ENCODE assay signal across 7 cellular contexts in genomic region chr2:101239760-101240118, GRCh38. TPM values are rescaled to one million over a fixed set of nuclear protein-coding genes. Genes with fewer than 3 reads are reported as not detected.
A peak's percentile ranks its signal among the peaks of the same experiment; 100 is the strongest.
DNase-seq lines count a peak whose midpoint lies in the region; ATAC-seq and TF ChIP-seq lines count a peak whose summit lies in the region.
"Not testable (repeated sequence)": the region's sequence is repeated elsewhere in the genome, so short reads cannot be mapped to it uniquely, and the experiment has no call there.

No MANE protein-coding gene starts in this region.

- intact Hi-C loops in Calu3 (cut with micrococcal nuclease; ENCODE audit: unreplicated experiment), result loop anchor here (1.0 kb wide), 1 partner anchor 13 kb away; the partner anchor contains the start of gene CNOT11
- intact Hi-C loops in right lobe of liver (cut with DNase I), result not testable (repeated sequence)

- TF ChIP-seq CTCF in Calu3 (IDR thresholded peaks at IDR 0.05; ENCODE audit: unreplicated experiment); Peyer's patch (IDR thresholded peaks at IDR 0.05); hepatocyte (IDR thresholded peaks at IDR 0.05; ENCODE audit: poor library complexity); right lobe of liver (IDR thresholded peaks at IDR 0.05): not testable (repeated sequence)

- not testable (repeated sequence) for H3K9me3 ChIP-seq in Peyer's patch; duodenal mucosa (ENCODE audit: control insufficient read depth in 1 of 2, low read length in 2 of 2); hepatocyte (ENCODE audit: low read depth); right lobe of liver; muscle layer of duodenum (ENCODE audit: control insufficient read depth in 1 of 2, low read length in 2 of 2)

- peak overlapping the region; percentile 61 for H3K4me2 ChIP-seq in hepatocyte

- not testable (repeated sequence) for DNase-seq in Calu3; Peyer's patch; hepatocyte (ENCODE audit: low spot score); right lobe of liver; stimulated activated effector memory CD8-positive, alpha-beta T cell treated with anti-CD3 and anti-CD28 coated beads, Interleukin-12 subunit alpha, Interleukin-12 subunit beta, amount 100 ng/mL, for 72 hours (ENCODE audit: low spot score in 2 of 2)

- peak overlapping the region; percentile 11 for H2AFZ ChIP-seq in hepatocyte

- peak overlapping the region; percentile 96 for H3K27ac Mint-ChIP-seq in Calu3 (ENCODE audit: unreplicated experiment)
- peak overlapping the region; percentile 44 for H3K27ac Mint-ChIP-seq in stimulated activated effector memory CD8-positive, alpha-beta T cell treated with anti-CD3 and anti-CD28 coated beads, Interleukin-12 subunit alpha, Interleukin-12 subunit beta, amount 100 ng/mL, for 72 hours

- TF ChIP-seq POLR2A in Peyer's patch (IDR thresholded peaks at IDR 0.05); right lobe of liver (IDR thresholded peaks at IDR 0.05): not testable (repeated sequence)

- CTCF ChIA-PET in Calu3 (lab: Charles Lee), result interaction anchor here (0.5 to 2.6 kb wide), 6 partner anchors 10 to 590 kb away, joined by 3 to 15 read pairs (median 4); no protein-coding TSS in a partner anchor

- not testable (repeated sequence) for H3K27me3 Mint-ChIP-seq in Calu3 (ENCODE audit: unreplicated experiment)

- H3K4me1 Mint-ChIP-seq in Calu3 (ENCODE audit: low read depth, unreplicated experiment), result peaks cover 79% of the 10 kb centered on the region
- H3K4me1 Mint-ChIP-seq in stimulated activated effector memory CD8-positive, alpha-beta T cell treated with anti-CD3 and anti-CD28 coated beads, Interleukin-12 subunit alpha, Interleukin-12 subunit beta, amount 100 ng/mL, for 72 hours, result not testable (repeated sequence)

- 50% methylated on average over 2 of the region's 2 CpGs for WGBS in hepatocyte (ENCODE audit: low lambda C conversion rate, missing lambda C conversion rate)
- 20% methylated on average over 2 of the region's 2 CpGs for WGBS in right lobe of liver (ENCODE audit: insufficient coverage, low coverage, low lambda C conversion rate, missing lambda C conversion rate)

- peak overlapping the region; percentile 53 for H3K4me3 Mint-ChIP-seq in Calu3 (ENCODE audit: low read depth, unreplicated experiment)
- not testable (repeated sequence) for H3K4me3 Mint-ChIP-seq in stimulated activated effector memory CD8-positive, alpha-beta T cell treated with anti-CD3 and anti-CD28 coated beads, Interleukin-12 subunit alpha, Interleukin-12 subunit beta, amount 100 ng/mL, for 72 hours

- not testable (repeated sequence) for H3K9me2 ChIP-seq in hepatocyte (replicated peaks; ENCODE audit: insufficient read depth)

- not testable (repeated sequence) for BruUV-seq in Calu3 (replicated peaks; lab: Mats Ljungman, UMichigan)

- H3K4me1 ChIP-seq in Peyer's patch, result peaks cover 0 to 10% (median 0%) of the 10 kb centered on the region in 4 donors
- not testable (repeated sequence) for H3K4me1 ChIP-seq in duodenal mucosa (ENCODE audit: control insufficient read depth in 1 of 2, insufficient read depth in 2 of 2, low read length in 2 of 2); muscle layer of duodenum (ENCODE audit: control insufficient read depth in 1 of 2, insufficient read depth in 2 of 2, low read length in 2 of 2)
- peaks cover 19% of the 10 kb centered on the region for H3K4me1 ChIP-seq in hepatocyte (ENCODE audit: insufficient read depth)
- H3K4me1 ChIP-seq in right lobe of liver, result peaks cover 0 to 24% (median 1%) of the 10 kb centered on the region in 4 donors

- not testable (repeated sequence) for H3K9ac ChIP-seq in duodenal mucosa (ENCODE audit: low read depth in 1 of 2, low read length in 2 of 2)

- H3K36me3 Mint-ChIP-seq in Calu3 (ENCODE audit: insufficient read depth, unreplicated experiment), result peaks cover 23% of the 10 kb centered on the region
- H3K36me3 Mint-ChIP-seq in stimulated activated effector memory CD8-positive, alpha-beta T cell treated with anti-CD3 and anti-CD28 coated beads, Interleukin-12 subunit alpha, Interleukin-12 subunit beta, amount 100 ng/mL, for 72 hours, result not testable (repeated sequence)

- H3K4me3 ChIP-seq in Peyer's patch (peak overlapping the region in 2 of 4 donors; percentile 8 to 12), duodenal mucosa (ENCODE audit: low read depth in 1 of 2, low read length in 2 of 2) (peak overlapping the region; percentile 3 to 21)
- H3K4me3 ChIP-seq in hepatocyte; right lobe of liver; muscle layer of duodenum (ENCODE audit: low read depth in 1 of 2, low read length in 2 of 2): not testable (repeated sequence)

- H3K36me3 ChIP-seq in Peyer's patch; duodenal mucosa (ENCODE audit: control insufficient read depth in 1 of 2, insufficient read depth in 2 of 2, low read length in 2 of 2); hepatocyte (replicated peaks; ENCODE audit: insufficient read depth, low read depth); right lobe of liver; muscle layer of duodenum (ENCODE audit: control insufficient read depth in 1 of 2, insufficient read depth in 2 of 2, low read length in 2 of 2): not testable (repeated sequence)

- not testable (repeated sequence) for H3K27me3 ChIP-seq in Peyer's patch; duodenal mucosa (ENCODE audit: control insufficient read depth in 1 of 2, insufficient read depth in 2 of 2, low read length in 2 of 2); hepatocyte; right lobe of liver; muscle layer of duodenum (ENCODE audit: low read depth, low read length)

- H3K27ac ChIP-seq in Peyer's patch, result peak overlapping the region in 3 of 4 donors; percentile 21 to 77 (median 61)
- peak overlapping the region; percentile 77 for H3K27ac ChIP-seq in duodenal mucosa (ENCODE audit: low read depth, low read length)
- peak overlapping the region; percentile 85 for H3K27ac ChIP-seq in hepatocyte
- H3K27ac ChIP-seq in right lobe of liver, result peak overlapping the region; percentile 61 to 80 (median 80)
- H3K27ac ChIP-seq in muscle layer of duodenum (ENCODE audit: low read length), result peak overlapping the region; percentile 63

- ATAC-seq in right lobe of liver; stimulated activated effector memory CD8-positive, alpha-beta T cell treated with anti-CD3 and anti-CD28 coated beads, Interleukin-12 subunit alpha, Interleukin-12 subunit beta, amount 100 ng/mL, for 72 hours: not testable (repeated sequence)

- not testable (repeated sequence) for H3K79me2 ChIP-seq in hepatocyte

- not testable (repeated sequence) for H3K9me3 Mint-ChIP-seq in Calu3 (ENCODE audit: low read depth, unreplicated experiment); stimulated activated effector memory CD8-positive, alpha-beta T cell treated with anti-CD3 and anti-CD28 coated beads, Interleukin-12 subunit alpha, Interleukin-12 subunit beta, amount 100 ng/mL, for 72 hours

- H4K20me1 ChIP-seq in hepatocyte (ENCODE audit: insufficient read depth, poor library complexity, severe bottlenecking), result not testable (repeated sequence)

RNA-seq across cellular contexts. Expression of gene CNOT11, which starts 12.9 kb away (rescaled TPM):
- total RNA-seq in Calu3 (2022) (67.7 and 74.5 TPM in 2 replicates), Peyer's patch (10 to 100 TPM; 46.4 to 82.9 (median 48.1) TPM), hepatocyte (55.8 and 61.8 TPM in 2 replicates), right lobe of liver (10 to 100 TPM; 17.0 to 28.5 (median 21.5) TPM)
- polyA plus RNA-seq in hepatocyte, result 57.3 and 57.7 TPM in 2 replicates
